In genomic region chr12:6827437-6827894, GRCh38 we compare ENCODE assay signal across 8 cellular contexts. TPM values are rescaled to one million over a fixed set of nuclear protein-coding genes. Genes with fewer than 3 reads are reported as not detected.
A peak's percentile ranks its signal among the peaks of the same experiment; 100 is the strongest.
DNase-seq lines count a peak whose midpoint lies in the region; ATAC-seq, FAIRE-seq and TF ChIP-seq lines count a peak whose summit lies in the region.

No MANE protein-coding gene starts in this region.

- no peak overlapping the region for H3K27ac ChIP-seq in lung (ENCODE audit: low read depth in 1 of 2, low read length in 1 of 2)

- no peaks in the 10 kb centered on the region for H3K27me3 ChIP-seq in lung (ENCODE audit: control insufficient read depth, insufficient read depth)

- H3K36me3 ChIP-seq in lung (ENCODE audit: control insufficient read depth in 2 of 2, insufficient read depth in 2 of 2, low read length in 2 of 2): peaks cover 0 to 5% of the 10 kb centered on the region in 2 donors

- DNase-seq in GM12892 (ENCODE audit: insufficient read length) (no peak), NCI-H2107 treated with DMSO at 0.1 percent for 48 hours (lab: John Stamatoyannopoulos, UW; ENCODE audit: unreplicated experiment) (peak; percentile 62), ecto neural progenitor cell (ENCODE audit: low spot score) (peak; percentile 91), lung (ENCODE audit: low spot score) (peak; percentile 58), NOMO-1 treated with dmso at 0.1 percent for 144 hours (lab: John Stamatoyannopoulos, UW; ENCODE audit: unreplicated experiment) (no peak)
- DNase-seq in activated CD4-positive, alpha-beta T cell treated with anti-CD3 and anti-CD28 coated beads for 4 hours: peak; percentile 50 to 55
- DNase-seq in stimulated activated CD4-positive, alpha-beta T cell treated with anti-CD3 and anti-CD28 coated beads, TNF-alpha, amount 100 ng/mL, for 4 hours (ENCODE audit: low read depth in 3 of 3): peak in 2 of 3 experiments; percentile 17 to 26

- no peak for ATAC-seq in lung (ENCODE audit: insufficient read depth, low FRiP score)
- no peak for ATAC-seq in HG02798 (IDR thresholded peaks at IDR 0.05; ENCODE audit: poor library complexity, unreplicated experiment)

- peak; percentile 14 for FAIRE-seq in GM12892 (lab: Jason Lieb, UNC)

- H3K9me3 ChIP-seq in lung (ENCODE audit: control insufficient read depth in 2 of 2, insufficient read depth in 1 of 2, low read length in 1 of 2): no peaks in the 10 kb centered on the region

- TF ChIP-seq POLR2A in GM12892 (IDR thresholded peaks at IDR 0.05; ENCODE audit: low read depth, low read length): no peak

- peaks cover 0 to 10% of the 10 kb centered on the region in 2 donors for H3K4me1 ChIP-seq in lung (ENCODE audit: control insufficient read depth in 2 of 2, insufficient read depth in 2 of 2, low read length in 2 of 2)

- H3K4me3 ChIP-seq in lung: no peak overlapping the region

- no peak for TF ChIP-seq CTCF in lung (IDR thresholded peaks at IDR 0.05; ENCODE audit: control extremely low read depth, extremely low read depth)

- 12 to 15% methylated on average over 8 of the region's 8 CpGs for WGBS in lung, 2 donors

RNA-seq across cellular contexts. Expression of gene P3H3, which starts 0.7 kb away (rescaled TPM):
- polyA plus RNA-seq in GM12892 (2012; ENCODE audit: missing spikeins): not detected
- 10 to 100 TPM; 16.1 to 23.3 TPM for total RNA-seq in lung
- 10 to 100 TPM in 1 of 2 donors, 1 to 10 TPM in 1; 9.3 to 12.2 TPM for polyA plus RNA-seq in lung

RNA-seq across cellular contexts. Expression of gene GPR162, which starts 5.8 kb away (rescaled TPM):
- not detected for polyA plus RNA-seq in GM12892 (2012; ENCODE audit: missing spikeins)
- 10 to 100 TPM; 23.4 to 36.0 TPM for total RNA-seq in lung
- polyA plus RNA-seq in lung: 10 to 100 TPM; 22.8 to 24.6 TPM

RNA-seq across cellular contexts. Expression of gene GNB3, which starts 13.3 kb away (rescaled TPM):
- 0.85 TPM for polyA plus RNA-seq in GM12892 (2012; ENCODE audit: missing spikeins)
- total RNA-seq in lung: 1 to 10 TPM; 1.3 to 3.3 TPM
- polyA plus RNA-seq in lung: 1 to 10 TPM; 1.2 to 2.0 TPM

RNA-seq across cellular contexts. Expression of gene CDCA3, which starts 23.6 kb away (rescaled TPM):
- polyA plus RNA-seq in GM12892 (2012; ENCODE audit: missing spikeins): 33.6 TPM
- total RNA-seq in lung: 1 to 10 TPM; 1.3 to 3.5 TPM
- polyA plus RNA-seq in lung: 1 to 10 TPM; 2.2 to 4.1 TPM

RNA-seq across cellular contexts. Expression of gene USP5, which starts 24.5 kb away (rescaled TPM):
- 43.9 TPM for polyA plus RNA-seq in GM12892 (2012; ENCODE audit: missing spikeins)
- total RNA-seq in lung: 10 to 100 TPM; 35.3 to 92.1 TPM
- polyA plus RNA-seq in lung: 10 to 100 TPM; 24.8 to 38.1 TPM

Comparison
In these comparisons a context has a peak if more than half of its experiments do, and no peak if none do; other contexts are left out.
1. DNase-seq: peak in NCI-H2107 treated with DMSO at 0.1 percent for 48 hours (single experiment), activated CD4-positive, alpha-beta T cell treated with anti-CD3 and anti-CD28 coated beads for 4 hours (2 of 2), ecto neural progenitor cell (single experiment), lung (single experiment) and stimulated activated CD4-positive, alpha-beta T cell treated with anti-CD3 and anti-CD28 coated beads, TNF-alpha, amount 100 ng/mL, for 4 hours (2 of 3); none in GM12892 (single experiment) and NOMO-1 treated with dmso at 0.1 percent for 144 hours (single experiment).